ENCODE assay signal across 28 cellular contexts in genomic region chr2:16409006-16409390, GRCh38.
"Had no signal": no experiment of that assay in that cellular context is flagged by ENCODE, and none has a peak within 500 bp of the region (broad histone marks: within the 10 kb centered on the region; RNA-seq: fewer than 3 reads in every experiment).

No MANE protein-coding gene starts in this region.

- H3K27me3 ChIP-seq: left lung, neural progenitor cell, ovary, tibial nerve, upper lobe of right lung had no signal

- DNase-seq: heart left ventricle; hypothalamus; immature natural killer cell; kidney; left colon; left lung; lower lobe of right lung; mammary epithelial cell; mesenchymal stem cell; midbrain; mucosa of descending colon; naive thymus-derived CD4-positive, alpha-beta T cell; ovary; retina; right cardiac atrium; stimulated activated CD4-positive, alpha-beta T cell treated with anti-CD3 and anti-CD28 coated beads, Interleukin-12 subunit alpha, Interleukin-12 subunit beta, amount 100 ng/mL, for 4 hours; stimulated activated CD4-positive, alpha-beta T cell treated with anti-CD3 and anti-CD28 coated beads, Interleukin-15, amount 100 ng/mL, for 24 hours; stimulated activated CD4-positive, alpha-beta T cell treated with anti-CD3 and anti-CD28 coated beads, Interleukin-2, amount 100 ng/mL, for 24 hours; stimulated activated CD4-positive, alpha-beta T cell treated with anti-CD3 and anti-CD28 coated beads, Interleukin-4, amount 100 ng/mL, for 1 hour; stimulated activated naive CD4-positive, alpha-beta T cell; stimulated activated naive CD8-positive, alpha-beta T cell treated with anti-CD3 and anti-CD28 coated beads, Interleukin-15, amount 100 ng/mL, for 72 hours; substantia nigra; upper lobe of right lung had no signal

- H3K4me3 Mint-ChIP-seq: immature natural killer cell; naive thymus-derived CD4-positive, alpha-beta T cell; nephron; neural progenitor cell; stimulated activated naive CD8-positive, alpha-beta T cell treated with anti-CD3 and anti-CD28 coated beads, Interleukin-15, amount 100 ng/mL, for 72 hours had no signal

- H3K36me3 Mint-ChIP-seq: immature natural killer cell; naive thymus-derived CD4-positive, alpha-beta T cell had no signal

- H3K27ac ChIP-seq: heart left ventricle, left lung, lower lobe of right lung, neural progenitor cell, ovary, skin epidermis, tibial nerve, upper lobe of right lung had no signal

- H3K4me3 ChIP-seq: heart left ventricle, left lung, lower lobe of right lung, mucosa of descending colon, neural progenitor cell, ovary, skin epidermis, tibial nerve, upper lobe of right lung had no signal

- H3K36me3 ChIP-seq: heart left ventricle, left lung, lower lobe of right lung, neural progenitor cell, ovary, tibial nerve, upper lobe of right lung had no signal

- H3K27me3 Mint-ChIP-seq: stimulated activated naive CD8-positive, alpha-beta T cell treated with anti-CD3 and anti-CD28 coated beads, Interleukin-15, amount 100 ng/mL, for 72 hours had no signal

- H3K9me3 ChIP-seq: heart left ventricle, left lung, lower lobe of right lung, mucosa of descending colon, ovary, tibial nerve, upper lobe of right lung had no signal

- H3K27ac Mint-ChIP-seq: immature natural killer cell; naive thymus-derived CD4-positive, alpha-beta T cell; nephron; neural progenitor cell; stimulated activated naive CD8-positive, alpha-beta T cell treated with anti-CD3 and anti-CD28 coated beads, Interleukin-15, amount 100 ng/mL, for 72 hours had no signal

- H3K4me1 Mint-ChIP-seq: immature natural killer cell; naive thymus-derived CD4-positive, alpha-beta T cell; stimulated activated naive CD8-positive, alpha-beta T cell treated with anti-CD3 and anti-CD28 coated beads, Interleukin-15, amount 100 ng/mL, for 72 hours had no signal

- H3K9me3 Mint-ChIP-seq: nephron had no signal

- ATAC-seq: heart left ventricle; left colon; left lung; lower lobe of right lung; mucosa of descending colon; naive thymus-derived CD4-positive, alpha-beta T cell; right cardiac atrium; sciatic nerve; stimulated activated naive CD8-positive, alpha-beta T cell treated with anti-CD3 and anti-CD28 coated beads, Interleukin-15, amount 100 ng/mL, for 72 hours had no signal

- H3K9ac ChIP-seq: neural progenitor cell had no signal

- H3K4me1 ChIP-seq: left lung, lower lobe of right lung, tibial nerve, upper lobe of right lung had no signal
